In the genomic region with DNA sequence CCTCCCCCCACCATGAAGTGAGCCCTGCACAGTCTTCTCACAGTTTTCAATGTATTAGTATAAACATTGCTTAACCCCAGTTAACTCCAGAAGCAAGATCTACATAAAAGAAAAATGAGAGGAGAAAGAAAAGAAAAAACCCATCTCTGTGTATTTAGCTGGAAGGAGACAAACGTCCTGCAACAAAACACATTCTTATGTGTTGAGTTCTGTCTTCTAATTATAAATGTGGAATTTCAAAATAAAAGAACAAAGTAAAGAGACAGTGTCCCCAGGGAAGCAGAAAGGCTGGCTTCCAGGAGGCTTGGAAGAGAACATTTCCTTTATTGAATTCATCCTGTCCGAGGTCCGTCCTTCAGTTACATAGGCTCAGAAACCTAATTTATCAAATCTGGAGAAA, we compare ENCODE assay signal across 26 cellular contexts.
DNase-seq lines count a peak whose midpoint lies in the region; ATAC-seq and TF ChIP-seq lines count a peak whose summit lies in the region.
"Had no signal": no experiment of that assay in that cellular context is flagged by ENCODE, and none has a peak within 500 bp of the region (broad histone marks: within the 10 kb centered on the region; RNA-seq: fewer than 3 reads in every experiment).

No MANE protein-coding gene starts in this region.

- H3K4me3 Mint-ChIP-seq in HFFc6: peak overlapping the region; percentile 63; the same call in 1 of the 2 replicates
- H3K4me3 Mint-ChIP-seq: activated CD8-positive, alpha-beta T cell treated with anti-CD3 and anti-CD28 coated beads for 36 hours; CD4-positive, CD25-positive, alpha-beta regulatory T cell; stimulated activated memory B cell treated with anti-CD40 and anti-IgM and Interleukin-4, amounts not matched to agents 10 μg/mL and 1 μg/mL and 100 μg/mL, for 72 hours had no signal

- H3K9me3 Mint-ChIP-seq in HFFc6: no peaks in the 10 kb centered on the region; the same call in 1 of the 2 replicates
- H3K9me3 Mint-ChIP-seq: stimulated activated memory B cell treated with anti-CD40 and anti-IgM and Interleukin-4, amounts not matched to agents 10 μg/mL and 1 μg/mL and 100 μg/mL, for 72 hours had no signal

- H3K79me1 ChIP-seq in mesenchymal stem cell (replicated peaks; ENCODE audit: low read length, poor library complexity, severe bottlenecking): no peaks in the 10 kb centered on the region

- H3K27ac ChIP-seq in mesenchymal stem cell (ENCODE audit: low read length, poor library complexity, severe bottlenecking): peak overlapping the region; percentile 54
- no peak overlapping the region for H3K27ac ChIP-seq in lower lobe of right lung
- H3K27ac ChIP-seq: cardiac muscle cell, hepatocyte, psoas muscle, suprapubic skin had no signal

- H3K36me3 ChIP-seq in mesenchymal stem cell (ENCODE audit: control insufficient read depth in 1 of 2, insufficient read depth in 2 of 2, low read depth in 1 of 2, low read length in 2 of 2) (no peaks in the 10 kb centered on the region), lower lobe of right lung (no peaks in the 10 kb centered on the region)
- H3K36me3 ChIP-seq: cardiac muscle cell, suprapubic skin had no signal

- H3K27ac Mint-ChIP-seq in HFFc6: peak overlapping the region; percentile 84; the same call in 1 of the 2 replicates
- H3K27ac Mint-ChIP-seq: activated CD8-positive, alpha-beta T cell treated with anti-CD3 and anti-CD28 coated beads for 36 hours; CD4-positive, CD25-positive, alpha-beta regulatory T cell; stimulated activated memory B cell treated with anti-CD40 and anti-IgM and Interleukin-4, amounts not matched to agents 10 μg/mL and 1 μg/mL and 100 μg/mL, for 72 hours had no signal

- H3K4me1 Mint-ChIP-seq in HFFc6 (ENCODE audit: low read depth): peaks cover 54% of the 10 kb centered on the region; the same call in 1 of the 2 replicates
- H3K4me1 Mint-ChIP-seq: CD4-positive, CD25-positive, alpha-beta regulatory T cell; stimulated activated memory B cell treated with anti-CD40 and anti-IgM and Interleukin-4, amounts not matched to agents 10 μg/mL and 1 μg/mL and 100 μg/mL, for 72 hours had no signal

- H3K9ac ChIP-seq in mesenchymal stem cell (ENCODE audit: low read length): peak overlapping the region; percentile 72

- H2BK5ac ChIP-seq in mesenchymal stem cell (ENCODE audit: low read depth, low read length, poor library complexity, severe bottlenecking): no peak overlapping the region

- no peak overlapping the region for H2BK15ac ChIP-seq in mesenchymal stem cell (ENCODE audit: low read depth, poor library complexity, severe bottlenecking)

- no peak overlapping the region for H3K4me2 ChIP-seq in mesenchymal stem cell (ENCODE audit: low read length, poor library complexity, severe bottlenecking)
- H3K4me2 ChIP-seq: hepatocyte had no signal

- 40% methylated on average over 2 of the region's 3 CpGs for WGBS in mesenchymal stem cell

- no peak overlapping the region for H4K8ac ChIP-seq in mesenchymal stem cell (ENCODE audit: low read length)

- H3K4ac ChIP-seq in mesenchymal stem cell (ENCODE audit: low read depth in 1 of 2, low read length in 2 of 2): no peak overlapping the region

- H2BK12ac ChIP-seq in mesenchymal stem cell (ENCODE audit: low read length in 2 of 2): no peak overlapping the region

- H3K23ac ChIP-seq in mesenchymal stem cell (ENCODE audit: low read length in 2 of 2): no peak overlapping the region

- no peak overlapping the region for H4K91ac ChIP-seq in mesenchymal stem cell (ENCODE audit: low read length)

- TF ChIP-seq CTCF in HFFc6 (IDR thresholded peaks at IDR 0.05): no peak
- no peak for TF ChIP-seq CTCF in cardiac fibroblast (IDR thresholded peaks at IDR 0.05; ENCODE audit: low read depth, low read length)
- no peak for TF ChIP-seq CTCF in lower lobe of right lung (IDR thresholded peaks at IDR 0.05)

- no peaks in the 10 kb centered on the region for H3K27me3 Mint-ChIP-seq in HFFc6 (ENCODE audit: insufficient read depth)
- H3K27me3 Mint-ChIP-seq: activated CD8-positive, alpha-beta T cell treated with anti-CD3 and anti-CD28 coated beads for 36 hours; CD4-positive, CD25-positive, alpha-beta regulatory T cell; stimulated activated memory B cell treated with anti-CD40 and anti-IgM and Interleukin-4, amounts not matched to agents 10 μg/mL and 1 μg/mL and 100 μg/mL, for 72 hours had no signal

- no peak for ATAC-seq in lower lobe of right lung
- no peak for ATAC-seq in HG03571 (IDR thresholded peaks at IDR 0.05; ENCODE audit: unreplicated experiment)
- ATAC-seq in GM21390 (IDR thresholded peaks at IDR 0.05; ENCODE audit: unreplicated experiment): no peak
- ATAC-seq: activated CD8-positive, alpha-beta T cell treated with anti-CD3 and anti-CD28 coated beads for 36 hours; left ventricle myocardium superior; psoas muscle; stimulated activated memory B cell treated with anti-CD40 and anti-IgM and Interleukin-4, amounts not matched to agents 10 μg/mL and 1 μg/mL and 100 μg/mL, for 72 hours had no signal

- H3K18ac ChIP-seq in mesenchymal stem cell (ENCODE audit: low read depth in 1 of 2, low read length in 2 of 2): no peak overlapping the region

- H2BK120ac ChIP-seq in mesenchymal stem cell (ENCODE audit: low read depth, low read length): no peak overlapping the region

- H3K4me1 ChIP-seq in mesenchymal stem cell (ENCODE audit: control insufficient read depth, insufficient read depth, low read depth, low read length): no peaks in the 10 kb centered on the region
- no peaks in the 10 kb centered on the region for H3K4me1 ChIP-seq in lower lobe of right lung
- H3K4me1 ChIP-seq: psoas muscle had no signal

- H3K36me3 Mint-ChIP-seq in HFFc6 (ENCODE audit: low read depth): no peaks in the 10 kb centered on the region
- H3K36me3 Mint-ChIP-seq: CD4-positive, CD25-positive, alpha-beta regulatory T cell; stimulated activated memory B cell treated with anti-CD40 and anti-IgM and Interleukin-4, amounts not matched to agents 10 μg/mL and 1 μg/mL and 100 μg/mL, for 72 hours had no signal

- no peak overlapping the region for H3K14ac ChIP-seq in mesenchymal stem cell (ENCODE audit: low read length in 2 of 2)

- intact Hi-C loops in lower lobe of right lung (cut with DNase I): no loop called here

- H3K27me3 ChIP-seq in mesenchymal stem cell (ENCODE audit: control insufficient read depth in 1 of 2, insufficient read depth in 1 of 2, low read length in 2 of 2) (no peaks in the 10 kb centered on the region), lower lobe of right lung (ENCODE audit: low read depth) (no peaks in the 10 kb centered on the region)
- H3K27me3 ChIP-seq: cardiac muscle cell, hepatocyte, suprapubic skin had no signal

- no peak overlapping the region for H2AK5ac ChIP-seq in mesenchymal stem cell (ENCODE audit: low read length, severe bottlenecking)

- no peak overlapping the region for H2AFZ ChIP-seq in mesenchymal stem cell (ENCODE audit: low read depth, low read length)
- H2AFZ ChIP-seq: hepatocyte had no signal

- DNase-seq in AG08395 (ENCODE audit: low spot score) (peak; percentile 50), HFFc6 (peak; percentile 14), cardiac fibroblast (ENCODE audit: low read depth in 2 of 2) (peak; percentile 13 to 54), mesenchymal stem cell (peak; percentile 54), lower lobe of right lung (no peak), DMS53 (lab: John Stamatoyannopoulos, UW) (no peak)
- DNase-seq: activated CD4-positive, CD25-positive, alpha-beta regulatory T cell; activated CD8-positive, alpha-beta T cell treated with anti-CD3 and anti-CD28 coated beads for 36 hours; activated gamma-delta T cell; activated T-cell treated with anti-CD3 and anti-CD28 coated beads for 4 hours; CD4-positive, CD25-positive, alpha-beta regulatory T cell; cortex of kidney; DMS 273 treated with DMSO at 0.1 percent for 48 hours; foreskin melanocyte; left ventricle myocardium superior; NCI-H1417 treated with DMSO at 0.1 percent for 48 hours; NCI-H524 treated with DMSO at 0.1 percent for 48 hours; psoas muscle; small intestine; T1000 had no signal

- H3K4me3 ChIP-seq in cardiac fibroblast (replicated peaks in 1 of 2; ENCODE audit: low read depth in 2 of 2, low read length in 2 of 2) (no peak overlapping the region), mesenchymal stem cell (ENCODE audit: insufficient read depth in 1 of 2, low read depth in 1 of 2, low read length in 2 of 2) (peak overlapping the region in 1 of 2 experiments; percentile 3), lower lobe of right lung (no peak overlapping the region)
- H3K4me3 ChIP-seq: cardiac muscle cell, hepatocyte, psoas muscle, suprapubic skin had no signal

- H3K9me3 ChIP-seq in mesenchymal stem cell (ENCODE audit: control insufficient read depth, low read length) (no peaks in the 10 kb centered on the region), lower lobe of right lung (no peaks in the 10 kb centered on the region)
- H3K9me3 ChIP-seq: psoas muscle, suprapubic skin had no signal

Comparison
In these comparisons a context has a peak if more than half of its experiments do, and no peak if none do; other contexts are left out.
1. DNase-seq: peak in AG08395 (single experiment), HFFc6 (single experiment), cardiac fibroblast (2 of 2) and mesenchymal stem cell (single experiment); none in lower lobe of right lung (single experiment) and DMS53 (single experiment).